Comparison of ENCODE assay signal across 1 cellular context in genomic region chr12:12716845-12717585, GRCh38.
TF ChIP-seq lines count a peak whose summit lies in the region.

Gene CDKN1B (plus strand): TSS chr12:12717368. CDS start chr12:12717840, 472 bp downstream.

TF ChIP-seq in SK-N-SH, 30 proteins besides CTCF, POLR2A, EP300 and RAD21 (continued from another document):
- TF ChIP-seq REST (IDR thresholded peaks at IDR 0.05; ENCODE audit: low read depth, low read length) (peak; percentile 8; the same call in 1 of the 2 replicates), YY1 (IDR thresholded peaks at IDR 0.05; ENCODE audit: low read depth) (peak; percentile 81), EZH2phosphoT487 (IDR thresholded peaks at IDR 0.05; ENCODE audit: borderline replicate concordance, low read depth) (no peak), IRF3 (IDR thresholded peaks at IDR 0.05; ENCODE audit: low read depth, low read length) (no peak), GABPA (IDR thresholded peaks at IDR 0.05; ENCODE audit: low read depth) (no peak), ZBTB33 (IDR thresholded peaks at IDR 0.05; ENCODE audit: borderline replicate concordance, low read depth) (no peak), MEF2A (IDR thresholded peaks at IDR 0.05; ENCODE audit: borderline replicate concordance, low read depth) (no peak; the same call in 1 of the 2 replicates), PBX3 (IDR thresholded peaks at IDR 0.05) (peak; percentile 97), USF1 (IDR thresholded peaks at IDR 0.05; ENCODE audit: borderline replicate concordance, low read depth) (peak; percentile 76), ELF1 (IDR thresholded peaks at IDR 0.05) (no peak), NRF1 (IDR thresholded peaks at IDR 0.05; ENCODE audit: low read depth, low read length) (no peak), MAX (IDR thresholded peaks at IDR 0.05; ENCODE audit: low read depth) (peak; percentile 79), SMC3 (IDR thresholded peaks at IDR 0.05; ENCODE audit: low read depth, low read length) (no peak), POLR2AphosphoS5 (IDR thresholded peaks at IDR 0.05; ENCODE audit: low read depth, low read length) (peak; percentile 77; the same call in 1 of the 2 replicates), FOXM1 (IDR thresholded peaks at IDR 0.05; ENCODE audit: low read depth) (peak; percentile 37), RCOR1 (IDR thresholded peaks at IDR 0.05; ENCODE audit: low read length) (no peak; the same call in 1 of the 2 replicates), TEAD4 (IDR thresholded peaks at IDR 0.05; ENCODE audit: borderline replicate concordance, insufficient read depth) (0 out of 2 replicates have a peak, but pooled peaks have one; percentile 16), TCF12 (IDR thresholded peaks at IDR 0.05) (no peak), USF2 (IDR thresholded peaks at IDR 0.05; ENCODE audit: borderline replicate concordance, low read depth, low read length) (no peak), FOSL2 (IDR thresholded peaks at IDR 0.05; ENCODE audit: borderline replicate concordance, low read depth) (no peak)
